In the genomic region with DNA sequence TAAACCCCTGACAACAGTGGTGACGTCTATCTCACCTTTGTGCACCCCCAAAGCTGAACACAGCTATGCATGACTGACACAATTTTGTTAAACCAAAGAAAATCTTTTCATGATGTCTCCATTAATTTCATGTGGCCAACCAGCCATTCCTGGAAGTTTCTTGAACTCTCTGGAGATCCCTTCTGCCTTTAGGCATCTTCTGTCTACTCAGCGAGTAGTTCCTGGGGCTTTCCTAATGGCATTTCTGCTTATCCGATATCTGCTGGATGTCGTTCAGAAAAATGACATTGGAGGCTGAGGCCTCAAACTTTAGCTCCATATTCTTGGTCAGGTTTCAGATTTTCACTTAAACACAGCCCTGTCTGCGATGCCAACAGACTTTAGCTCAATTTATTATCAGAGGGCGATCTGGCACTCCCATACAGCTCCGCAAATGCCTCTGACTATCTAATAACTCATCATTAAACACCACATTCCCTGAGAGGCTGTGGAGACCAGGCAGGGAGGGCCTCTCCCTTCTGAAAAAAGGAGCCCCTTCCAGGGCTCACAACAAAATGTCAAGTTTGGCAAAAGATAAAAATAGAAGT, we compare ENCODE assay signal across 21 cellular contexts. TPM values are rescaled to one million over a fixed set of nuclear protein-coding genes. Genes with fewer than 3 reads are reported as not detected.
DNase-seq lines count a peak whose midpoint lies in the region; ATAC-seq and TF ChIP-seq lines count a peak whose summit lies in the region.
"Had no signal": no experiment of that assay in that cellular context is flagged by ENCODE, and none has a peak within 500 bp of the region (broad histone marks: within the 10 kb centered on the region; RNA-seq: fewer than 3 reads in every experiment).

No MANE protein-coding gene starts in this region.

- BruUV-seq in A673 (replicated peaks; lab: Mats Ljungman, UMichigan): no TSS peak

- 92 to 94% methylated on average over 7 of the region's 7 CpGs for WGBS in sigmoid colon, 2 donors
- 86 to 88% methylated on average over 7 of the region's 7 CpGs for WGBS in tibial nerve, 2 donors
- WGBS in spleen, 5 donors: 82 to 92% (median 86%) methylated on average over 7 of the region's 7 CpGs

- H3K9me3 ChIP-seq in A673 (ENCODE audit: low read depth, low read length, poor library complexity, severe bottlenecking) (no peaks in the 10 kb centered on the region), sigmoid colon (no peaks in the 10 kb centered on the region), tibial nerve (no peaks in the 10 kb centered on the region), spleen (no peaks in the 10 kb centered on the region)
- H3K9me3 ChIP-seq: pancreas had no signal

- H3K4me1 ChIP-seq in A673 (ENCODE audit: insufficient read depth, low read length, poor library complexity, severe bottlenecking) (peaks cover 15% of the 10 kb centered on the region), sigmoid colon (peaks cover 0 to 75% (median 58%) of the 10 kb centered on the region in 4 donors), tibial nerve (peaks cover 0 to 22% (median 3%) of the 10 kb centered on the region in 4 donors), spleen (peaks cover 0 to 35% (median 20%) of the 10 kb centered on the region in 6 donors)
- H3K4me1 ChIP-seq: pancreas had no signal

- TF ChIP-seq POLR2A in sigmoid colon (IDR thresholded peaks at IDR 0.05) (no peak), tibial nerve (IDR thresholded peaks at IDR 0.05) (no peak), spleen (IDR thresholded peaks at IDR 0.05) (no peak)

- DNase-seq in A673 (ENCODE audit: low spot score) (no peak), RPMI7951 (ENCODE audit: low read depth) (peak; percentile 47), fibroblast of pulmonary artery (ENCODE audit: low read depth) (peak; percentile 11), sigmoid colon (no peak), tibial nerve (ENCODE audit: low spot score in 2 of 2) (no peak), spleen (no peak)
- DNase-seq: activated CD4-positive, alpha-beta T cell treated with anti-CD3 and anti-CD28 coated beads, Interleukin-2, amount 10 ng/mL, durations not matched to agents 7 days and 5 days; CD4-positive, CD25-positive, alpha-beta regulatory T cell; mesendoderm; naive thymus-derived CD8-positive, alpha-beta T cell; NCI-H146; NCI-H2171; NCI-H526 treated with DMSO at 0.1 percent for 48 hours; pancreas; SHP77; stimulated activated CD4-positive, alpha-beta T cell treated with anti-CD3 and anti-CD28 coated beads, Interleukin-2, amount 100 ng/mL, for 24 hours; stimulated activated naive CD4-positive, alpha-beta T cell treated with Interleukin-2 at 50 U/mL for 16 hours; T-helper 1 cell had no signal

- no peak for ATAC-seq in HG03457 (IDR thresholded peaks at IDR 0.05; ENCODE audit: unreplicated experiment)
- no peak for ATAC-seq in GM19324 (IDR thresholded peaks at IDR 0.05; ENCODE audit: low FRiP score, unreplicated experiment)
- ATAC-seq: GM12878; naive thymus-derived CD8-positive, alpha-beta T cell had no signal

- CTCF ChIA-PET in A673 (lab: Charles Lee): no interaction called here

- POLR2A ChIA-PET in A673 (lab: Charles Lee; ENCODE audit: low non-redundant PET): no interaction called here

- TF ChIP-seq EP300 in sigmoid colon (IDR thresholded peaks at IDR 0.05): no peak
- TF ChIP-seq EP300 in tibial nerve (IDR thresholded peaks at IDR 0.05): no peak

- intact Hi-C loops in A673 (cut with micrococcal nuclease; ENCODE audit: unreplicated experiment) (no loop called here), sigmoid colon (cut with DNase I) (loop anchor here (5.0 kb wide), 2 partner anchors 138 to 153 kb away; no protein-coding TSS in a partner anchor), spleen (cut with DNase I; ENCODE audit: low total_unique reads) (no loop called here)

- H3K27ac ChIP-seq in A673 (ENCODE audit: low read depth, low read length, poor library complexity, severe bottlenecking) (peak overlapping the region; percentile 16), sigmoid colon (peak overlapping the region; percentile 15 to 89 (median 80)), tibial nerve (no peak overlapping the region), spleen (no peak overlapping the region)

- H3K27me3 ChIP-seq in A673 (replicated peaks; ENCODE audit: insufficient read depth, low read depth, low read length, poor library complexity): no peaks in the 10 kb centered on the region
- H3K27me3 ChIP-seq in sigmoid colon: no peaks in the 10 kb centered on the region
- H3K27me3 ChIP-seq in tibial nerve: no peaks in the 10 kb centered on the region
- H3K27me3 ChIP-seq in spleen (replicated peaks in 1 of 7): no peaks in the 10 kb centered on the region
- H3K27me3 ChIP-seq: pancreas had no signal

- no peak overlapping the region for H3K4me3 ChIP-seq in A673 (ENCODE audit: low read depth, low read length, poor library complexity, severe bottlenecking)
- no peak overlapping the region for H3K4me3 ChIP-seq in fibroblast of pulmonary artery (replicated peaks; ENCODE audit: low read depth, low read length)
- no peak overlapping the region for H3K4me3 ChIP-seq in sigmoid colon
- no peak overlapping the region for H3K4me3 ChIP-seq in tibial nerve
- no peak overlapping the region for H3K4me3 ChIP-seq in spleen
- H3K4me3 ChIP-seq: GM12878, pancreas had no signal

- H3K36me3 ChIP-seq in A673 (ENCODE audit: insufficient read depth, low read length, poor library complexity, severe bottlenecking) (no peaks in the 10 kb centered on the region), sigmoid colon (no peaks in the 10 kb centered on the region), tibial nerve (no peaks in the 10 kb centered on the region), spleen (no peaks in the 10 kb centered on the region)
- H3K36me3 ChIP-seq: pancreas had no signal

- TF ChIP-seq CTCF in A673 (conservative IDR thresholded peaks at IDR 0.05; ENCODE audit: low read depth, low read length) (no peak), fibroblast of pulmonary artery (IDR thresholded peaks at IDR 0.05; ENCODE audit: low read length, missing control alignments) (no peak), sigmoid colon (IDR thresholded peaks at IDR 0.05) (no peak), tibial nerve (IDR thresholded peaks at IDR 0.05) (no peak), spleen (IDR thresholded peaks at IDR 0.05 in 8 of 11, conservative IDR thresholded peaks at IDR 0.05 in 3 of 11) (no peak)

RNA-seq across cellular contexts. Expression of a gene that starts 46.4 kb away (rescaled TPM):
- total RNA-seq in A673 (2021): 35.1 and 45.6 TPM in 2 replicates
- 16.0 and 16.1 TPM in 2 replicates for total RNA-seq in RPMI7951 (2014; rRNA removed; shearing (Covaris generic))
- total RNA-seq in sigmoid colon: 100 to 1,000 TPM in 1 of 4 donors, 10 to 100 TPM in 3; 32.1 to 112 (median 41.7) TPM
- polyA plus RNA-seq in sigmoid colon: 100 to 1,000 TPM in 1 of 3 donors, 10 to 100 TPM in 2; 47.4 to 133 (median 83.3) TPM
- total RNA-seq in tibial nerve: 100 to 1,000 TPM in 2 of 4 donors, 10 to 100 TPM in 2; 85.6 to 103 (median 98.5) TPM
- total RNA-seq in spleen: 100 to 1,000 TPM; 287 to 590 (median 388) TPM
- polyA plus RNA-seq in spleen: 100 to 1,000 TPM in 1 of 3 donors, 10 to 100 TPM in 2; 44.4 to 113 (median 44.6) TPM

Comparison
In these comparisons a context has a peak if more than half of its experiments do, and no peak if none do; other contexts are left out.
1. DNase-seq: peak in RPMI7951 (single experiment) and fibroblast of pulmonary artery (single experiment); none in A673 (single experiment), sigmoid colon (single experiment), tibial nerve (0 of 2) and spleen (single experiment).
2. H3K27ac ChIP-seq: peak in A673 (single experiment) and sigmoid colon (4 of 4); none in tibial nerve (0 of 4) and spleen (0 of 8).